ENCODE assay signal across 26 cellular contexts in the genomic region with DNA sequence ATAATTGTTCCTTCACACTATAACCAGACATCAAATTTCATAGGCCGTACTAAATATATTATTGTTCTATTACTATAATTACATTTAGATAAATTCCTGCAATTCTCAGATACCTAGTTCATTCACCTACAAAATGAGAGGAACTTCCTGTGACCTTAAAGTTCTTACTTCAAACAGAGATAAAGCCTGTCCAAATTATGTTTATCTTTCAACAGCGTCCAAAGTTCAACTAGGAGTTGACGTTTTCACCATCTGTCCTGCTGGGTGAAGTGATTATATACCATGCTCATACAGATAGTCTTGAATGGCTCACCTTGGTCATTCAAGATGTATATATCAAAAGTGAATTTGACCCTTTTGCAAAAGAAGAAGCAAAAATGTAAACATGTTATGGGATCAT.
"Had no signal": no experiment of that assay in that cellular context is flagged by ENCODE, and none has a peak within 500 bp of the region (broad histone marks: within the 10 kb centered on the region; RNA-seq: fewer than 3 reads in every experiment).

No MANE protein-coding gene starts in this region.

- H3K36me3 ChIP-seq: gastrocnemius medialis, left ventricle myocardium inferior, lower lobe of right lung, ovary, stomach, thyroid gland, vagina had no signal

- H3K4me1 ChIP-seq: gastrocnemius medialis, left ventricle myocardium inferior, lower lobe of right lung, psoas muscle, stomach, thyroid gland, vagina had no signal

- H3K27ac ChIP-seq: epithelial cell of prostate, gastrocnemius medialis, left ventricle myocardium inferior, lower lobe of right lung, ovary, psoas muscle, skin epidermis, stomach, thyroid gland, vagina had no signal

- H3K9me3 ChIP-seq: gastrocnemius medialis, ovary, thyroid gland had no signal

- H3K27me3 ChIP-seq: gastrocnemius medialis, ovary, stomach, thyroid gland, vagina had no signal

- DNase-seq: effector CD8-positive, alpha-beta T cell; endodermal cell; foreskin fibroblast; gastrocnemius medialis; head of caudate nucleus; kidney; left ventricle myocardium inferior; lower lobe of right lung; natural killer cell; occipital lobe; ovary; posterior cingulate gyrus; psoas muscle; right cardiac atrium; stimulated activated CD4-positive, alpha-beta T cell treated with anti-CD3 and anti-CD28 coated beads, Interleukin-12 subunit alpha, Interleukin-12 subunit beta, amount 100 ng/mL, for 4 hours; stimulated activated CD4-positive, alpha-beta T cell treated with anti-CD3 and anti-CD28 coated beads, Interleukin-1b, Interleukin-23, amount 100 ng/mL, for 48 hours; stimulated activated CD4-positive, alpha-beta T cell treated with anti-CD3 and anti-CD28 coated beads, Interleukin-4, amount 100 ng/mL, for 1 hour; stimulated activated CD8-positive, alpha-beta memory T cell treated with anti-CD3 and anti-CD28 coated beads, Interleukin-4, amount 100 ng/mL, for 48 hours; stimulated activated naive CD4-positive, alpha-beta T cell treated with Interleukin-2 at 50 U/mL for 16 hours; stomach; thyroid gland; trophoblast cell had no signal

- ATAC-seq: esophagus mucosa, gastrocnemius medialis, lower lobe of right lung, natural killer cell, psoas muscle, right cardiac atrium had no signal

- H3K4me3 ChIP-seq: gastrocnemius medialis, left ventricle myocardium inferior, lower lobe of right lung, ovary, psoas muscle, skin epidermis, stomach, thyroid gland, vagina had no signal
